8 cellular contexts compared by ENCODE assay signal in the genomic region with DNA sequence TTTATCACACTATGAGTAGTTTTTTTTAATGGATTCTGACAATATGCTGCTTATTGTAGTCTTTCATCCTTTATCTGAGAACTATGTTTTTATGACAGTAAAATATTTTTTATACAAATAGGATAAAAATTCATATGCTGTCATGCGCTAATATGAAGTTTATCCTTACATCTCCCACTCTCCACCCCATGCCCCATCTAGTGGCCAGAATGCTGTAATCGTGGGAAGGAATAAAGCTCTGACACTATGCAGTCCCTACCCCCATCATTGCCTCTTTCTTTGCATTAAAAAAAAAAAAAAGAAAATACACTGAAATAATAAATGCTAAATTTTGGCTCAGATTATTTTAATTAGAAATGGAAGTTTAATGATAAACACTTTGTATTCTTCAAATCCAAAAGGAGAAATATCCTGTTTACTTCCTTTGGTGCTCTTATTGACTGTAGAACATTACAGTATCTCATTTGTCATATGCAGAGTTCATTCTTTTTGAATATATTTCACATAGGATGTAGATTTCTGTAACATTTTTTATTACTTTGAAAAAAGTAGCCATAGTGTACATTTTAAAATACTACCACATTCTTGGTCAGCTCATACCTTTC.
DNase-seq lines count a peak whose midpoint lies in the region; ATAC-seq and TF ChIP-seq lines count a peak whose summit lies in the region.

No MANE protein-coding gene starts in this region.

- TF ChIP-seq RAD21 in neural cell (conservative IDR thresholded peaks at IDR 0.05) = peak; percentile 43

- no peak overlapping the region for H2AFZ ChIP-seq in DND-41 (ENCODE audit: low read depth, low read length)
- H2AFZ ChIP-seq in neural cell (ENCODE audit: low read depth, low read length) = no peak overlapping the region

- H3K4me2 ChIP-seq in DND-41 (ENCODE audit: insufficient read depth, low read length) (no peak overlapping the region), neural cell (ENCODE audit: low read length) (no peak overlapping the region)

- DNase-seq in DND-41 = no peak
- peak; percentile 40 for DNase-seq in M059J (ENCODE audit: low read depth)
- peak; percentile 40 for DNase-seq in epithelial cell of esophagus (ENCODE audit: low read depth)
- DNase-seq in activated naive CD4-positive, alpha-beta T cell treated with Interleukin-2 at 50 U/mL for 16 hours = no peak
- no peak for DNase-seq in CD1c-positive myeloid dendritic cell (ENCODE audit: extremely low spot score)

- H3K27me3 ChIP-seq in DND-41 (ENCODE audit: insufficient read depth, low read length, poor library complexity) = no peaks in the 10 kb centered on the region
- H3K27me3 ChIP-seq in neural cell (ENCODE audit: insufficient read depth, low read depth, low read length) = no peaks in the 10 kb centered on the region

- H3K79me2 ChIP-seq in DND-41 (ENCODE audit: insufficient read depth, low read length) (no peaks in the 10 kb centered on the region), neural cell (replicated peaks; ENCODE audit: insufficient read depth, low read length) (no peaks in the 10 kb centered on the region)

- H3K4me3 ChIP-seq in DND-41 (ENCODE audit: low read depth in 1 of 2, low read length in 2 of 2) (no peak overlapping the region), epithelial cell of esophagus (ENCODE audit: low read length) (no peak overlapping the region), neural cell (ENCODE audit: low read length) (no peak overlapping the region)

- TF ChIP-seq CTCF in DND-41 (IDR thresholded peaks at IDR 0.05; ENCODE audit: borderline replicate concordance, extremely low read depth, low read length, poor library complexity, severe bottlenecking) (peak; percentile 48), epithelial cell of esophagus (IDR thresholded peaks at IDR 0.05; ENCODE audit: insufficient read depth, low read depth, low read length, missing control alignments) (peak; percentile 72), neural cell (IDR thresholded peaks at IDR 0.05; ENCODE audit: poor library complexity, severe bottlenecking) (peak; percentile 49)

- no peak for TF ChIP-seq EP300 in neural cell (conservative IDR thresholded peaks at IDR 0.05; ENCODE audit: poor library complexity, severe bottlenecking)

- no peak for TF ChIP-seq POLR2A in GM18505 (IDR thresholded peaks at IDR 0.05; ENCODE audit: borderline replicate concordance, extremely low read depth, insufficient read depth, insufficient read length)

- H3K9ac ChIP-seq in DND-41 (ENCODE audit: low read depth, low read length) (no peak overlapping the region), neural cell (ENCODE audit: low read length) (no peak overlapping the region)

- no peaks in the 10 kb centered on the region for H3K36me3 ChIP-seq in DND-41 (ENCODE audit: insufficient read depth, low read length)
- no peaks in the 10 kb centered on the region for H3K36me3 ChIP-seq in neural cell (ENCODE audit: insufficient read depth, low read length)

- H3K9me3 ChIP-seq in DND-41 (ENCODE audit: insufficient read depth, low read length, severe bottlenecking) (no peaks in the 10 kb centered on the region), neural cell (ENCODE audit: low read length) (no peaks in the 10 kb centered on the region)

- H3F3A ChIP-seq in neural cell (ENCODE audit: insufficient read depth, low read length, poor library complexity, severe bottlenecking) = no peaks in the 10 kb centered on the region

- ATAC-seq in DND-41 (ENCODE audit: insufficient read depth, low read depth) (peak; percentile 45; the same call in 1 of the 3 replicates), HG02571 (IDR thresholded peaks at IDR 0.05; ENCODE audit: unreplicated experiment) (no peak), GM18505 (IDR thresholded peaks at IDR 0.05; ENCODE audit: unreplicated experiment) (no peak)

- H3K9me2 ChIP-seq in neural cell (ENCODE audit: insufficient read depth, low read length) = no peaks in the 10 kb centered on the region

- H3K4me1 ChIP-seq in DND-41 (ENCODE audit: insufficient read depth, low read length) = no peaks in the 10 kb centered on the region

- H3K27ac ChIP-seq in DND-41 (ENCODE audit: low read length) (no peak overlapping the region), neural cell (ENCODE audit: low read length) (no peak overlapping the region)

- H4K20me1 ChIP-seq in DND-41 (ENCODE audit: insufficient read depth, low read length) (no peaks in the 10 kb centered on the region), neural cell (ENCODE audit: insufficient read depth) (no peaks in the 10 kb centered on the region)

TF ChIP-seq in neural cell, 6 proteins besides CTCF, POLR2A, EP300 and RAD21:
- TF ChIP-seq SMC3 (conservative IDR thresholded peaks at IDR 0.05; ENCODE audit: poor library complexity) (peak; percentile 48), POLR2AphosphoS5 (IDR thresholded peaks at IDR 0.05) (no peak)

Comparison
In these comparisons a context has a peak if more than half of its experiments do, and no peak if none do; other contexts are left out.
1. DNase-seq: peak in M059J (single experiment) and epithelial cell of esophagus (single experiment); none in DND-41 (single experiment), activated naive CD4-positive, alpha-beta T cell treated with Interleukin-2 at 50 U/mL for 16 hours (single experiment) and CD1c-positive myeloid dendritic cell (single experiment).
2. Peak in every context shown above with its lines, with median percentiles within 50 percentile points of each other: CTCF ChIP-seq.